ENCODE assay signal across 20 cellular contexts in genomic region chr3:117761992-117762944, GRCh38.
DNase-seq lines count a peak whose midpoint lies in the region; ATAC-seq and TF ChIP-seq lines count a peak whose summit lies in the region.
"Had no signal": no experiment of that assay in that cellular context is flagged by ENCODE, and none has a peak within 500 bp of the region (broad histone marks: within the 10 kb centered on the region; RNA-seq: fewer than 3 reads in every experiment).

No MANE protein-coding gene starts in this region.

- H3K4me3 Mint-ChIP-seq in HFFc6: no peak overlapping the region
- H3K4me3 Mint-ChIP-seq: activated T-helper 1 cell treated with anti-CD3 and anti-CD28 coated beads, Interleukin-12 subunit alpha, Interleukin-12 subunit beta, Interleukin-2, Interleukin-4 antibody, amounts not matched to agents 30 ng/mL and 10 ng/mL and 1 ng/mL, durations not matched to agents 14 hours and 24 hours and 36 hours; CD4-positive, CD25-positive, alpha-beta regulatory T cell had no signal

- no peak for ATAC-seq in HG02571 (IDR thresholded peaks at IDR 0.05; ENCODE audit: unreplicated experiment)
- ATAC-seq: pancreas had no signal

- peaks cover 2% of the 10 kb centered on the region; the same call in 1 of the 2 replicates for H3K27me3 Mint-ChIP-seq in HFFc6 (ENCODE audit: insufficient read depth)
- H3K27me3 Mint-ChIP-seq: CD4-positive, CD25-positive, alpha-beta regulatory T cell had no signal

- peak; percentile 4 for DNase-seq in DMS53 (lab: John Stamatoyannopoulos, UW)
- no peak for DNase-seq in DMS53 treated with DMSO at 0.1 percent for 48 hours (lab: John Stamatoyannopoulos, UW; ENCODE audit: unreplicated experiment)
- DNase-seq in fibroblast of peridontal ligament (ENCODE audit: extremely low read depth): peak; percentile 73
- peak; percentile 62 for DNase-seq in midbrain (lab: John Stamatoyannopoulos, UW)
- DNase-seq in COR-L47 (lab: John Stamatoyannopoulos, UW): no peak
- no peak for DNase-seq in HFFc6
- DNase-seq: activated CD4-positive, alpha-beta T cell treated with anti-CD3 and anti-CD28 coated beads, Interleukin-2, amount 50 U/mL, for 48 hours; CD4-positive, CD25-positive, alpha-beta regulatory T cell; esophagus squamous epithelium; GDM1; NCI-H1417 treated with DMSO at 0.1 percent for 48 hours; NCI-H446 treated with DMSO at 0.1 percent for 48 hours; pancreas; stomach had no signal

- H3K9me3 Mint-ChIP-seq in HFFc6: peaks cover 3% of the 10 kb centered on the region

- no peak for TF ChIP-seq CTCF in HFFc6 (IDR thresholded peaks at IDR 0.05)

- no peaks in the 10 kb centered on the region for H3K4me1 Mint-ChIP-seq in HFFc6 (ENCODE audit: low read depth)
- H3K4me1 Mint-ChIP-seq: CD4-positive, CD25-positive, alpha-beta regulatory T cell had no signal

- H3K36me3 Mint-ChIP-seq in HFFc6 (ENCODE audit: low read depth): no peaks in the 10 kb centered on the region
- H3K36me3 Mint-ChIP-seq: CD4-positive, CD25-positive, alpha-beta regulatory T cell had no signal

- H3K27ac ChIP-seq in temporal lobe (ENCODE audit: low read depth, low read length): peak overlapping the region; percentile 72
- H3K27ac ChIP-seq: 22Rv1, esophagus squamous epithelium, KMS-11, pancreas, SJSA1, stomach had no signal

- no peak overlapping the region for H3K27ac Mint-ChIP-seq in HFFc6
- H3K27ac Mint-ChIP-seq: activated T-helper 1 cell treated with anti-CD3 and anti-CD28 coated beads, Interleukin-12 subunit alpha, Interleukin-12 subunit beta, Interleukin-2, Interleukin-4 antibody, amounts not matched to agents 30 ng/mL and 10 ng/mL and 1 ng/mL, durations not matched to agents 14 hours and 24 hours and 36 hours; CD4-positive, CD25-positive, alpha-beta regulatory T cell had no signal

Comparison
In these comparisons a context has a peak if more than half of its experiments do, and no peak if none do; other contexts are left out.
1. DNase-seq: peak in DMS53 (single experiment), fibroblast of peridontal ligament (single experiment) and midbrain (single experiment); none in DMS53 treated with DMSO at 0.1 percent for 48 hours (single experiment), COR-L47 (single experiment) and HFFc6 (single experiment).